8 cellular contexts compared by ENCODE assay signal in the genomic region with DNA sequence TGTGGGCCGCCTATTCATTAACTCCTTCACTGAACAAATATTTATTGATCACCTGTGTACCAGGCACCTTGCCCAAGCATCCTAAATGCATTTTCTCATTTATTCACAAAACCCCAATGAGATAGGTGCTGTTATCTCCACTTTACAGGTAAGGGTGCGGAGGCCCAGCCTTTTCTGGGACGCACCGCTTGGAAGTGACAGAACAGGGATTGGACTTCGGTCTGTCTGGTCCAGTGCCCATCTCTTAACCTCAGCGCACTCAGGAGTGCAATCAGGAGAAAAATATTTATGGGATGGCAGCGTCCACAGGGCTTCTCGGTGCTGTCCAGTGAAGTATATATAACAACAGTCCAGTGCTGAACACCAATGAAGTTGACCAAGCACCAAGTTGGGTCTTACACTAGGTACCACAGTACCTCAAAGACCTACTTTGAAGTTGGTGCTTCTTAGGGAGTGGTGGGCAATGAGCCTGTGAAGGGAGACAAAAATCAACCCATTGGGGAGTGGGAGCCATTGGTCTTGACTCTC. TPM values are rescaled to one million over a fixed set of nuclear protein-coding genes. Genes with fewer than 3 reads are reported as not detected.
DNase-seq lines count a peak whose midpoint lies in the region; ATAC-seq, FAIRE-seq and TF ChIP-seq lines count a peak whose summit lies in the region.

No MANE protein-coding gene starts in this region.

- peak overlapping the region; percentile 86 for H3K4me2 ChIP-seq in keratinocyte (ENCODE audit: control insufficient read depth, extremely low read depth, insufficient read depth, low read depth, low read length)

- H3K4me1 ChIP-seq in HUES48 (ENCODE audit: control insufficient read depth, insufficient read depth, low read length), result peaks cover 24% of the 10 kb centered on the region
- H3K4me1 ChIP-seq in keratinocyte (ENCODE audit: control insufficient read depth, extremely low read depth, insufficient read depth, low read length), result peaks cover 2% of the 10 kb centered on the region

- peaks cover 2% of the 10 kb centered on the region for H3K36me3 Mint-ChIP-seq in activated naive CD8-positive, alpha-beta T cell
- peaks cover 6% of the 10 kb centered on the region for H3K36me3 Mint-ChIP-seq in stimulated activated memory B cell treated with anti-CD40 and anti-IgM and Interleukin-4, amounts not matched to agents 10 μg/mL and 1 μg/mL and 100 μg/mL, for 72 hours

- H3K4me3 Mint-ChIP-seq in activated naive CD8-positive, alpha-beta T cell, result peak overlapping the region; percentile 86
- peak overlapping the region; percentile 94 for H3K4me3 Mint-ChIP-seq in stimulated activated memory B cell treated with anti-CD40 and anti-IgM and Interleukin-4, amounts not matched to agents 10 μg/mL and 1 μg/mL and 100 μg/mL, for 72 hours

- H3K27me3 ChIP-seq in HUES48 (ENCODE audit: control insufficient read depth, insufficient read depth, low read length) (no peaks in the 10 kb centered on the region), keratinocyte (ENCODE audit: control insufficient read depth, extremely low read depth, insufficient read depth, low read length) (no peaks in the 10 kb centered on the region)

- H3K9me3 ChIP-seq in HUES48 (ENCODE audit: control insufficient read depth, insufficient read depth, low read length) (no peaks in the 10 kb centered on the region), keratinocyte (ENCODE audit: control insufficient read depth, low read depth, low read length) (no peaks in the 10 kb centered on the region)

- H3K36me3 ChIP-seq in HUES48 (ENCODE audit: control insufficient read depth, insufficient read depth, low read length) (no peaks in the 10 kb centered on the region; the same call in 1 of the 2 replicates), keratinocyte (ENCODE audit: control insufficient read depth in 2 of 2, extremely low read depth in 1 of 2, insufficient read depth in 2 of 2, low read length in 2 of 2) (no peaks in the 10 kb centered on the region)

- H3K27ac ChIP-seq in HUES48 (ENCODE audit: low read depth, low read length), result peak overlapping the region; percentile 23
- no peak overlapping the region for H3K27ac ChIP-seq in keratinocyte (ENCODE audit: control insufficient read depth, insufficient read depth, low read length)

- FAIRE-seq in keratinocyte (lab: Jason Lieb, UNC), result no peak

- H3K9ac ChIP-seq in HUES48 (ENCODE audit: low read depth, low read length) (peak overlapping the region; percentile 43; the same call in 1 of the 2 replicates), keratinocyte (ENCODE audit: control insufficient read depth, extremely low read depth, insufficient read depth, low read length) (peak overlapping the region; percentile 51)

- no peak for ATAC-seq in stimulated activated memory B cell treated with anti-CD40 and anti-IgM and Interleukin-4, amounts not matched to agents 10 μg/mL and 1 μg/mL and 100 μg/mL, for 72 hours

- H3K27ac Mint-ChIP-seq in activated naive CD8-positive, alpha-beta T cell, result no peak overlapping the region
- H3K27ac Mint-ChIP-seq in stimulated activated memory B cell treated with anti-CD40 and anti-IgM and Interleukin-4, amounts not matched to agents 10 μg/mL and 1 μg/mL and 100 μg/mL, for 72 hours, result peak overlapping the region; percentile 89

- peak overlapping the region; percentile 88 for H2AFZ ChIP-seq in keratinocyte (ENCODE audit: control insufficient read depth, low read length)

- H3K4me1 Mint-ChIP-seq in activated naive CD8-positive, alpha-beta T cell (ENCODE audit: low read depth), result peaks cover 9% of the 10 kb centered on the region
- peaks cover 17% of the 10 kb centered on the region for H3K4me1 Mint-ChIP-seq in stimulated activated memory B cell treated with anti-CD40 and anti-IgM and Interleukin-4, amounts not matched to agents 10 μg/mL and 1 μg/mL and 100 μg/mL, for 72 hours

- DNase-seq in keratinocyte (ENCODE audit: low read depth, low spot score), result no peak
- no peak for DNase-seq in HuH-7 (ENCODE audit: low spot score)
- DNase-seq in DMS 273 treated with DMSO at 0.1 percent for 48 hours (lab: John Stamatoyannopoulos, UW), result no peak
- DNase-seq in hippocampal formation (lab: John Stamatoyannopoulos, UW), result no peak
- DNase-seq in middle frontal gyrus (ENCODE audit: extremely low spot score, low spot score), result no peak

- peak overlapping the region; percentile 85 for H3K4me3 ChIP-seq in HUES48 (ENCODE audit: low read depth, low read length)
- H3K4me3 ChIP-seq in keratinocyte (ENCODE audit: control insufficient read depth in 2 of 3, extremely low read depth in 1 of 3, insufficient read depth in 2 of 3, low read depth in 1 of 3, low read length in 3 of 3), result peak overlapping the region; percentile 43 to 79 (median 55)

- peaks cover 9% of the 10 kb centered on the region for H3K27me3 Mint-ChIP-seq in activated naive CD8-positive, alpha-beta T cell
- no peaks in the 10 kb centered on the region for H3K27me3 Mint-ChIP-seq in stimulated activated memory B cell treated with anti-CD40 and anti-IgM and Interleukin-4, amounts not matched to agents 10 μg/mL and 1 μg/mL and 100 μg/mL, for 72 hours

- H3K9me3 Mint-ChIP-seq in activated naive CD8-positive, alpha-beta T cell (ENCODE audit: low read depth), result no peaks in the 10 kb centered on the region
- H3K9me3 Mint-ChIP-seq in stimulated activated memory B cell treated with anti-CD40 and anti-IgM and Interleukin-4, amounts not matched to agents 10 μg/mL and 1 μg/mL and 100 μg/mL, for 72 hours, result no peaks in the 10 kb centered on the region

- H3K79me2 ChIP-seq in keratinocyte (ENCODE audit: control insufficient read depth, insufficient read depth, low read length), result no peaks in the 10 kb centered on the region

- no peaks in the 10 kb centered on the region for H4K20me1 ChIP-seq in keratinocyte (ENCODE audit: control insufficient read depth, extremely low read depth, insufficient read depth, low read length)

- dilution Hi-C loops in keratinocyte (cut with MboI; ENCODE audit: extremely low pct_ligation_motif_present, low sequenced_read_pairs), result no loop called here

- no peaks in the 10 kb centered on the region for H3K9me1 ChIP-seq in keratinocyte (ENCODE audit: control insufficient read depth, extremely low read depth, insufficient read depth, low read length)

- no peak for TF ChIP-seq CTCF in keratinocyte (optimal IDR thresholded peaks at IDR 0.05 in 1 of 3, IDR thresholded peaks at IDR 0.05 in 1 of 3, conservative IDR thresholded peaks at IDR 0.05 in 1 of 3; ENCODE audit: extremely low read depth in 1 of 3, insufficient read depth in 2 of 3, low read length in 3 of 3)

RNA-seq across cellular contexts. Expression of a gene that starts 18.9 kb away (rescaled TPM):
- 2.0 to 3.3 TPM (median 2.4 TPM) in 3 replicates for polyA plus RNA-seq in keratinocyte
- polyA plus RNA-seq in keratinocyte (2011; ENCODE audit: low read depth), result 4.2 TPM
- 1.7 and 2.3 TPM in 2 replicates for polyA plus RNA-seq in keratinocyte (2011; cell fraction: cytosol; rRNA removed)
- 10.7 and 12.6 TPM in 2 replicates for polyA plus RNA-seq in keratinocyte (2011; cell fraction: nucleus; rRNA removed)
- 1.7 and 2.0 TPM in 2 replicates for polyA plus RNA-seq in keratinocyte (2012; ENCODE audit: low replicate concordance)
- polyA minus RNA-seq in keratinocyte, result 3.9 to 11.7 TPM (median 5.9 TPM) in 3 replicates
- 0.96 TPM for polyA minus RNA-seq in keratinocyte (2011; cell fraction: cytosol; rRNA and poly(A)+ RNA removed)
- polyA minus RNA-seq in keratinocyte (2011; cell fraction: nucleus; rRNA and poly(A)+ RNA removed), result 9.0 and 18.9 TPM in 2 replicates
